ENCODE assay signal across 8 cellular contexts in the genomic region with DNA sequence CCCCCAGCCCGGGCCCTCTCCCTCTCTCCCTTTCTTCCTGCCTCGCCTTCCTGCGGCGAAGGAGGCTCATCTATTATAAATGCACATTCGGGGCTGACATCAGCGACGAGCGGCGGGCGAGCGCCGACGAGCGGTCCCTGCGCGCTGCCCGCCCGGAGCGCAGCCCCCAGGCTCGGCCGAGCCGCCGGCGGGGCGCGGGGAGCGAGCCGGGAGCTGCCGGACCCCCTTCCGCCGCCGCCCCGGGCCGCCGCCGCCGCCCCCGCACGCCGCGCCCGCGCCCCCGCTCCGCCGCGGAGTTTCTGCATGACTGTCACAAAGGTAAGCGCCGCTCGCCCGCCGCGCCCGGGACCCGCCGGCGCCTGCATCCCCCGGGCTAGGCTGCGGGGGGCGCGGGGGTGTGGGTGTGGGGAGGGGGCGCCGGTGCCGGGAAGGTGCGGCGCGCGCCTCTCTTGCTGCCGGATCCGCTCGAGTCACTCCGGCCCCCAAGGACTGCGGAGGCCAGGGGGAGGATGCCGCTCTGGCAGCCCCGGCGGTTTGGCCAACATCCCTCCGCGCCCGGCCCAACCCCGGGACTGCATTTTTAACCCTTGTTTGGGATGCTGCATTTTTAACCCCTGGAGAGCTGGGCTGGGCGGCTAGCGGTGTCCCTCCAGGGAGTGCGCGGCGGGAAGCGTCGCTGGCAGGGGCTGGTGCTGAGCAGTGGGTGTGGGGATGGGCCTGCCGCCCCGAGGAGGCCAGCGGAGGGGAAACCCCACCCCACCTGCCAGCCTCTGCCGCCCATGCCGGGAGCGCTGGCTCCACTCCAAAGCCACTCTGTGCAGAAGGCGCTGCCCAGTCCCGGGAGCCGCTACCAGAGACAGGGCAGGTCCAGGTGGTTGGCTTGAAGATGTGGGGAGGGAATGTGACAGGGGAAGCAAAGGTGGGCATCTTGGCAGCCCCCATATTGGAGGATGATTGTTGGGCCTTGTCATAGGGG. TPM values are rescaled to one million over a fixed set of nuclear protein-coding genes. Genes with fewer than 3 reads are reported as not detected.
A peak's percentile ranks its signal among the peaks of the same experiment; 100 is the strongest.
DNase-seq lines count a peak whose midpoint lies in the region; ATAC-seq, FAIRE-seq and TF ChIP-seq lines count a peak whose summit lies in the region.

A gene with protein sequence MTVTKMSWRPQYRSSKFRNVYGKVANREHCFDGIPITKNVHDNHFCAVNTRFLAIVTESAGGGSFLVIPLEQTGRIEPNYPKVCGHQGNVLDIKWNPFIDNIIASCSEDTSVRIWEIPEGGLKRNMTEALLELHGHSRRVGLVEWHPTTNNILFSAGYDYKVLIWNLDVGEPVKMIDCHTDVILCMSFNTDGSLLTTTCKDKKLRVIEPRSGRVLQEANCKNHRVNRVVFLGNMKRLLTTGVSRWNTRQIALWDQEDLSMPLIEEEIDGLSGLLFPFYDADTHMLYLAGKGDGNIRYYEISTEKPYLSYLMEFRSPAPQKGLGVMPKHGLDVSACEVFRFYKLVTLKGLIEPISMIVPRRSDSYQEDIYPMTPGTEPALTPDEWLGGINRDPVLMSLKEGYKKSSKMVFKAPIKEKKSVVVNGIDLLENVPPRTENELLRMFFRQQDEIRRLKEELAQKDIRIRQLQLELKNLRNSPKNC (plus strand): TSS at position 34 of the 976 bp plus-strand sequence. CDS start 270 bp downstream, at position 304.

- no peaks in the 10 kb centered on the region for H3K9me3 ChIP-seq in SK-N-MC (ENCODE audit: low read depth, low read length)
- no peaks in the 10 kb centered on the region for H3K9me3 ChIP-seq in thoracic aorta

- H3K27ac Mint-ChIP-seq in effector memory CD8-positive, alpha-beta T cell = peak within 1 kb of the TSS in 1 of 2 donors; percentile 57
- H3K27ac Mint-ChIP-seq in mesothelial cell of epicardium = no peak within 1 kb of the TSS

- TF ChIP-seq CTCF in mesothelial cell of epicardium (IDR thresholded peaks at IDR 0.05; ENCODE audit: unreplicated experiment) (no peak), thoracic aorta (IDR thresholded peaks at IDR 0.05) (no peak)

- peak; percentile 50 for DNase-seq in H54 (ENCODE audit: insufficient read length, low spot score)
- no peak for DNase-seq in SK-N-MC (ENCODE audit: low read depth, low spot score)
- DNase-seq in effector memory CD8-positive, alpha-beta T cell = no peak
- peak in 1 of 2 experiments; percentile 57 for DNase-seq in mesothelial cell of epicardium (ENCODE audit: low spot score in 2 of 2, unreplicated experiment in 2 of 2)
- no peak for DNase-seq in thoracic aorta (ENCODE audit: low spot score)
- no peak for DNase-seq in HuH-7 (ENCODE audit: low spot score)

- H2AFZ ChIP-seq in ACC112 (ENCODE audit: low read length, unreplicated experiment) = peak within 1 kb of the TSS; percentile 96

- peak within 1 kb of the TSS; percentile 77 to 82 for H3K4me3 Mint-ChIP-seq in effector memory CD8-positive, alpha-beta T cell
- peak within 1 kb of the TSS; percentile 68 for H3K4me3 Mint-ChIP-seq in mesothelial cell of epicardium

- H3K9me3 Mint-ChIP-seq in effector memory CD8-positive, alpha-beta T cell = no peaks in the 10 kb centered on the region
- H3K9me3 Mint-ChIP-seq in mesothelial cell of epicardium = no peaks in the 10 kb centered on the region

- H3K36me3 ChIP-seq in ACC112 (ENCODE audit: insufficient read depth, low read length) = no peaks in the 10 kb centered on the region
- H3K36me3 ChIP-seq in SK-N-MC (ENCODE audit: insufficient read depth, low read length) = no peaks in the 10 kb centered on the region
- no peaks in the 10 kb centered on the region for H3K36me3 ChIP-seq in thoracic aorta

- no peak for TF ChIP-seq POLR2A in H54 (IDR thresholded peaks at IDR 0.05; ENCODE audit: low read depth, low read length)

- peaks cover 6 to 10% of the 10 kb centered on the region in 2 donors for H3K4me1 Mint-ChIP-seq in effector memory CD8-positive, alpha-beta T cell (ENCODE audit: low read depth in 2 of 2)
- H3K4me1 Mint-ChIP-seq in mesothelial cell of epicardium = peaks cover 10% of the 10 kb centered on the region

- peak within 1 kb of the TSS; percentile 70 for H3K9ac ChIP-seq in SK-N-MC (ENCODE audit: insufficient read length)

- peak within 1 kb of the TSS; percentile 82 for H3K4me3 ChIP-seq in ACC112 (ENCODE audit: low read depth, low read length)
- H3K4me3 ChIP-seq in SK-N-MC = peak within 1 kb of the TSS; percentile 92
- peak within 1 kb of the TSS; percentile 91 for H3K4me3 ChIP-seq in thoracic aorta

- no peak for FAIRE-seq in H54 (lab: Jason Lieb, UNC)

- H3K27me3 ChIP-seq in ACC112 (ENCODE audit: insufficient read depth, low read length) (no peaks in the 10 kb centered on the region), thoracic aorta (replicated peaks; ENCODE audit: insufficient read depth) (no peaks in the 10 kb centered on the region)

- H3K27ac ChIP-seq in ACC112 (ENCODE audit: low read depth, low read length) = peak within 1 kb of the TSS; percentile 1; the same call in 1 of the 2 replicates
- H3K27ac ChIP-seq in SK-N-MC = no peak within 1 kb of the TSS
- peak within 1 kb of the TSS; percentile 63 for H3K27ac ChIP-seq in thoracic aorta

- H3K4me1 ChIP-seq in ACC112 (ENCODE audit: control insufficient read depth, insufficient read depth, low read length, unreplicated experiment) = peaks cover 23% of the 10 kb centered on the region
- peaks cover 6 to 46% of the 10 kb centered on the region in 2 donors for H3K4me1 ChIP-seq in thoracic aorta (ENCODE audit: control insufficient read depth in 1 of 2, low read depth in 2 of 2)

- H3K36me3 Mint-ChIP-seq in effector memory CD8-positive, alpha-beta T cell (ENCODE audit: insufficient read depth) = peaks cover 3% of the 10 kb centered on the region
- H3K36me3 Mint-ChIP-seq in mesothelial cell of epicardium = no peaks in the 10 kb centered on the region

- ATAC-seq in effector memory CD8-positive, alpha-beta T cell (replicated peaks) = no peak
- ATAC-seq in thoracic aorta (ENCODE audit: insufficient number of reproducible peaks, low FRiP score, low read depth) = no peak
- ATAC-seq in HG03108 (IDR thresholded peaks at IDR 0.05; ENCODE audit: unreplicated experiment) = no peak

- peaks cover 36% of the 10 kb centered on the region for H3K79me2 ChIP-seq in ACC112 (ENCODE audit: control insufficient read depth, insufficient read depth, low read length, unreplicated experiment)

- peaks cover 62 to 91% of the 10 kb centered on the region in 2 donors for H3K27me3 Mint-ChIP-seq in effector memory CD8-positive, alpha-beta T cell
- H3K27me3 Mint-ChIP-seq in mesothelial cell of epicardium (ENCODE audit: low read depth) = peaks cover 48% of the 10 kb centered on the region

RNA-seq across cellular contexts. Expression of the gene that starts here (rescaled TPM):
- total RNA-seq in mesothelial cell of epicardium (1.00 to 1.1 TPM (median 1.1 TPM) in 3 replicates), thoracic aorta (1 to 10 TPM; 4.3 to 8.5 TPM)
